20 cellular contexts compared by ENCODE assay signal in the genomic region with DNA sequence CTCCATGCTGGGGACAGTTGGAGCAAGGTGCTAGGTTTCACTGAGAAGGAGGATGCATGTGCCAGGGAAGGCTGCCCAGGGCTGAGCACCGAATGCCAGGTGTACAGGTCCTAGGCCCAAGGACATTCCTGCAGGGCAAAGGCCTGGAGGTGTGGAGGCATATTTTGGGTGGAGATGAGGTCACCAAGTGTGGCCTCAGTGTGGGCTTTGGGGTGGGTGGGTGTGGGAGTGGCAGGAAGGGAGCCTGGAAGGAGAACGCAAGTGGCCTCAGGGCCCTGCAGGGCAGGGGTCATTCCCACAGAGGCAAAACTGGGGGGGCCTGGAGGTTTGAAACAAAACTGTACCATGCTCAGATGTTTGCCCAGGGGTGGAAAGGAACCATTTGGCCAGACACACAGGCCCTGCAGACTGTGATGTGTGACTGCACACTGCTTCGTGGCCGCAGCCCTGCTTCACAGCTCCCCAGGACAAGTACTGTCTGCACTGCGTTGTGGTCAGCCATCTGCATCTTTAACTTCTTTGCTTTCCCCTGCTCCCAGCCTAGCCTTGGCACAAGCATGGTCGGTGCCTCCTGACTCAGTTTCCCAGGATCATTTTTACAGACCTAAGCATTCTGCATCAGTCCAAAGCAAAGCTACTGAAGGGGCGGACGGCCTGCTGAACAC. TPM values are rescaled to one million over a fixed set of nuclear protein-coding genes. Genes with fewer than 3 reads are reported as not detected.
A peak's percentile ranks its signal among the peaks of the same experiment; 100 is the strongest.
DNase-seq lines count a peak whose midpoint lies in the region; ATAC-seq, FAIRE-seq and TF ChIP-seq lines count a peak whose summit lies in the region.
"Had no signal": no experiment of that assay in that cellular context is flagged by ENCODE, and none has a peak within 500 bp of the region (broad histone marks: within the 10 kb centered on the region; RNA-seq: fewer than 3 reads in every experiment).

No MANE protein-coding gene starts in this region.

- no peak overlapping the region for H2AFZ ChIP-seq in endothelial cell of umbilical vein (ENCODE audit: low read depth, low read length)
- H2AFZ ChIP-seq in neuronal stem cell (ENCODE audit: low read length), result no peak overlapping the region

- H4K8ac ChIP-seq in neuronal stem cell (ENCODE audit: low read depth, low read length), result no peak overlapping the region

- H2BK15ac ChIP-seq in neuronal stem cell (ENCODE audit: low read length), result no peak overlapping the region

- H2BK5ac ChIP-seq in neuronal stem cell (ENCODE audit: low read length), result no peak overlapping the region

- no peak for FAIRE-seq in endothelial cell of umbilical vein (lab: Jason Lieb, UNC)
- FAIRE-seq: GM12878, GM19239, H1, HTR-8/SVneo had no signal

- no TSS peak for BruUV-seq in endothelial cell of umbilical vein (replicated peaks; lab: Mats Ljungman, UMichigan)

- H3K4me1 Mint-ChIP-seq in activated CD4-positive, alpha-beta T cell treated with anti-CD3 and anti-CD28 coated beads, Interleukin-2, amount 10 ng/mL, durations not matched to agents 24 days and 14 days, result no peaks in the 10 kb centered on the region

- H3K27me3 ChIP-seq in endothelial cell of umbilical vein (ENCODE audit: control insufficient read depth in 2 of 2, insufficient read depth in 2 of 2, low read length in 2 of 2) (no peaks in the 10 kb centered on the region), neuronal stem cell (ENCODE audit: control insufficient read depth in 3 of 3, insufficient read depth in 3 of 3, low read depth in 1 of 3, low read length in 3 of 3) (peaks cover 2 to 34% (median 10%) of the 10 kb centered on the region in 3 experiments)
- H3K27me3 ChIP-seq: BLaER1 had no signal

- H3K14ac ChIP-seq in neuronal stem cell (ENCODE audit: low read length), result no peak overlapping the region

- no peaks in the 10 kb centered on the region for H4K20me1 ChIP-seq in endothelial cell of umbilical vein (replicated peaks; ENCODE audit: control insufficient read depth, extremely low read depth, insufficient read depth, low read length)
- H4K20me1 ChIP-seq: BLaER1 had no signal

- intact Hi-C loops in activated CD4-positive, alpha-beta T cell treated with anti-CD3 and anti-CD28 coated beads, Interleukin-2, amount 10 ng/mL, durations not matched to agents 24 days and 14 days (cut with micrococcal nuclease), result no loop called here
- intact Hi-C loops in endothelial cell of umbilical vein (cut with micrococcal nuclease), result no loop called here

- no peaks in the 10 kb centered on the region for H3K36me3 Mint-ChIP-seq in activated CD4-positive, alpha-beta T cell treated with anti-CD3 and anti-CD28 coated beads, Interleukin-2, amount 10 ng/mL, durations not matched to agents 24 days and 14 days (ENCODE audit: low read depth)
- H3K36me3 Mint-ChIP-seq: CD14-positive monocyte; CD4-positive, alpha-beta memory T cell; IgD-negative memory B cell had no signal

- no peak overlapping the region for H2AK5ac ChIP-seq in neuronal stem cell (ENCODE audit: low read depth, low read length)

- no peak for TF ChIP-seq CTCF in endothelial cell of umbilical vein (IDR thresholded peaks at IDR 0.05; ENCODE audit: extremely low read depth in 1 of 2, insufficient read depth in 1 of 2, low read depth in 1 of 2, low read length in 2 of 2)
- TF ChIP-seq CTCF in RWPE1 (conservative IDR thresholded peaks at IDR 0.05; ENCODE audit: low read depth), result no peak

- CTCF ChIA-PET in endothelial cell of umbilical vein (lab: Charles Lee), result interaction anchor here (1.4 to 1.5 kb wide), 2 partner anchors 26 to 180 kb away, joined by 3 to 4 read pairs; no protein-coding TSS in a partner anchor
- CTCF ChIA-PET in RWPE1 (lab: Yijun Ruan, JAX), result interaction anchor here (0.6 kb wide), 1 partner anchor 259 kb away, joined by 3 read pairs; no protein-coding TSS in a partner anchor

- no peaks in the 10 kb centered on the region for H3K36me3 ChIP-seq in endothelial cell of umbilical vein (ENCODE audit: control insufficient read depth in 2 of 2, extremely low read depth in 1 of 2, insufficient read depth in 2 of 2, low read length in 2 of 2)
- no peaks in the 10 kb centered on the region for H3K36me3 ChIP-seq in neuronal stem cell (replicated peaks in 1 of 2; ENCODE audit: control insufficient read depth in 2 of 2, insufficient read depth in 2 of 2, low read length in 2 of 2)
- H3K36me3 ChIP-seq: BLaER1 had no signal

- no peak overlapping the region for H3K18ac ChIP-seq in neuronal stem cell (ENCODE audit: low read length)

- H3K27me3 Mint-ChIP-seq in activated CD4-positive, alpha-beta T cell treated with anti-CD3 and anti-CD28 coated beads, Interleukin-2, amount 10 ng/mL, durations not matched to agents 24 days and 14 days, result peaks cover 18% of the 10 kb centered on the region

- H3K9me3 Mint-ChIP-seq in activated CD4-positive, alpha-beta T cell treated with anti-CD3 and anti-CD28 coated beads, Interleukin-2, amount 10 ng/mL, durations not matched to agents 24 days and 14 days, result no peaks in the 10 kb centered on the region
- H3K9me3 Mint-ChIP-seq: H9 had no signal

- H3K27ac ChIP-seq in endothelial cell of umbilical vein (ENCODE audit: insufficient read depth, low read depth, low read length), result peak overlapping the region; percentile 82
- H3K27ac ChIP-seq in neuronal stem cell (replicated peaks; ENCODE audit: low read length), result no peak overlapping the region
- no peak overlapping the region for H3K27ac ChIP-seq in RWPE1
- H3K27ac ChIP-seq: BLaER1 had no signal

- H2BK120ac ChIP-seq in neuronal stem cell (ENCODE audit: low read depth, low read length), result peak overlapping the region; percentile 2

- TF ChIP-seq POLR2A in endothelial cell of umbilical vein (IDR thresholded peaks at IDR 0.05; ENCODE audit: low read depth, low read length), result no peak

- no peak overlapping the region for H3K4ac ChIP-seq in neuronal stem cell (ENCODE audit: low read length)

- no CpG with 5 or more reads among the region's 8 CpGs for WGBS in neuronal stem cell (ENCODE audit: extremely low coverage in 2 of 2, insufficient read length in 2 of 2, insufficient replicate concordance in 1 of 2), 2 donors

- H2BK12ac ChIP-seq in neuronal stem cell (ENCODE audit: low read length), result no peak overlapping the region

- H3K9me3 ChIP-seq in endothelial cell of umbilical vein (replicated peaks; ENCODE audit: control insufficient read depth, insufficient read depth, low read length) (no peaks in the 10 kb centered on the region), neuronal stem cell (replicated peaks in 1 of 2; ENCODE audit: control insufficient read depth in 2 of 2, insufficient read depth in 1 of 2, low read depth in 1 of 2, low read length in 2 of 2) (peaks cover 0 to 2% of the 10 kb centered on the region in 2 donors)

- H3K27ac Mint-ChIP-seq in activated CD4-positive, alpha-beta T cell treated with anti-CD3 and anti-CD28 coated beads, Interleukin-2, amount 10 ng/mL, durations not matched to agents 24 days and 14 days, result no peak overlapping the region
- H3K27ac Mint-ChIP-seq: CD4-positive, alpha-beta memory T cell; H9; IgD-negative memory B cell had no signal

- no peaks in the 10 kb centered on the region for H3K9me1 ChIP-seq in endothelial cell of umbilical vein (replicated peaks; ENCODE audit: control insufficient read depth, extremely low read depth, insufficient read depth, low read length)

- H3K4me2 ChIP-seq in endothelial cell of umbilical vein (ENCODE audit: insufficient read depth, low read length) (no peak overlapping the region), neuronal stem cell (ENCODE audit: insufficient read depth, low read length, poor library complexity, severe bottlenecking) (no peak overlapping the region)
- H3K4me2 ChIP-seq: BLaER1 had no signal

- no peaks in the 10 kb centered on the region for H3K79me1 ChIP-seq in neuronal stem cell (ENCODE audit: low read depth, low read length)

- POLR2A ChIA-PET in endothelial cell of umbilical vein (lab: Charles Lee), result no interaction called here
- POLR2A ChIA-PET in RWPE1 (lab: Yijun Ruan, JAX; ENCODE audit: low non-redundant PET), result no interaction called here

- no peak for ATAC-seq in HG02981 (IDR thresholded peaks at IDR 0.05; ENCODE audit: unreplicated experiment)
- ATAC-seq: GM12878 had no signal

- dilution Hi-C loops in endothelial cell of umbilical vein (cut with MboI; ENCODE audit: extremely low pct_ligation_motif_present, low sequenced_read_pairs), result no loop called here

- no peak overlapping the region for H3K23ac ChIP-seq in neuronal stem cell (ENCODE audit: low read depth, low read length, poor library complexity)

- H3K4me1 ChIP-seq in endothelial cell of umbilical vein (ENCODE audit: control insufficient read depth, extremely low read depth, insufficient read depth, low read length) (peaks cover 41% of the 10 kb centered on the region), neuronal stem cell (ENCODE audit: control insufficient read depth in 2 of 2, insufficient read depth in 1 of 2, low read depth in 1 of 2, low read length in 2 of 2) (no peaks in the 10 kb centered on the region)
- H3K4me1 ChIP-seq: BLaER1 had no signal

- H3K4me3 Mint-ChIP-seq in activated CD4-positive, alpha-beta T cell treated with anti-CD3 and anti-CD28 coated beads, Interleukin-2, amount 10 ng/mL, durations not matched to agents 24 days and 14 days, result no peak overlapping the region
- H3K4me3 Mint-ChIP-seq: CD14-positive monocyte; CD4-positive, alpha-beta memory T cell; H9; IgD-negative memory B cell had no signal

- peak; percentile 37 for DNase-seq in activated CD4-positive, alpha-beta T cell treated with anti-CD3 and anti-CD28 coated beads, Interleukin-2, amount 10 ng/mL, durations not matched to agents 24 days and 14 days
- no peak for DNase-seq in activated CD4-positive, alpha-beta T cell treated with anti-CD3 and anti-CD28 coated beads for 48 hours
- DNase-seq in endothelial cell of umbilical vein (ENCODE audit: low read depth, low spot score), result no peak
- no peak for DNase-seq in neuronal stem cell (ENCODE audit: low spot score)
- no peak for DNase-seq in NCI-H1417 (lab: John Stamatoyannopoulos, UW)
- DNase-seq in RWPE1 (ENCODE audit: low spot score), result no peak
- DNase-seq: 8988T; CD4-positive, alpha-beta memory T cell; DMS79 treated with DMSO at 0.1 percent for 48 hours; H9 had no signal

- no peak overlapping the region for H3K9ac ChIP-seq in endothelial cell of umbilical vein (replicated peaks; ENCODE audit: extremely low read depth, insufficient read depth, low read length)
- no peak overlapping the region for H3K9ac ChIP-seq in neuronal stem cell (ENCODE audit: low read depth, low read length, poor library complexity)
- H3K9ac ChIP-seq: BLaER1 had no signal

- peaks cover 27% of the 10 kb centered on the region for H3K79me2 ChIP-seq in endothelial cell of umbilical vein (ENCODE audit: control insufficient read depth, insufficient read depth, low read length)

- no peak overlapping the region for H3K4me3 ChIP-seq in endothelial cell of umbilical vein (replicated peaks in 1 of 3; ENCODE audit: insufficient read depth in 1 of 3, low read depth in 1 of 3, low read length in 3 of 3)
- H3K4me3 ChIP-seq in neuronal stem cell (ENCODE audit: low read length in 2 of 2), result no peak overlapping the region
- H3K4me3 ChIP-seq: BLaER1, GM12878 had no signal

- no peak overlapping the region for H4K91ac ChIP-seq in neuronal stem cell (ENCODE audit: low read depth, low read length, poor library complexity)

RNA-seq across cellular contexts. Expression of gene PLPP4, which starts 5.1 kb away (rescaled TPM):
- not detected in 2 replicates for total RNA-seq in activated CD4-positive, alpha-beta T cell treated with anti-CD3 and anti-CD28 coated beads, Interleukin-2, amount 10 ng/mL, durations not matched to agents 24 days and 14 days
- 15.5 and 17.1 TPM in 2 replicates for total RNA-seq in endothelial cell of umbilical vein
- 33.0 and 36.4 TPM in 2 replicates for polyA plus RNA-seq in endothelial cell of umbilical vein
- polyA plus RNA-seq in endothelial cell of umbilical vein (2011; cell fraction: cytosol; rRNA removed), result 30.4 and 32.4 TPM in 2 replicates
- polyA plus RNA-seq in endothelial cell of umbilical vein (2011; cell fraction: nucleus; rRNA removed), result 34.5 and 41.4 TPM in 2 replicates
- polyA plus RNA-seq in endothelial cell of umbilical vein (2012), result 37.3 and 39.5 TPM in 2 replicates
- polyA minus RNA-seq in endothelial cell of umbilical vein, result 22.8 and 24.2 TPM in 2 replicates
- not detected for polyA minus RNA-seq in endothelial cell of umbilical vein (2011; cell fraction: cytosol; rRNA and poly(A)+ RNA removed)
- 19.6 and 22.1 TPM in 2 replicates for polyA minus RNA-seq in endothelial cell of umbilical vein (2011; cell fraction: nucleus; rRNA and poly(A)+ RNA removed)
- polyA plus RNA-seq in neuronal stem cell (2013, experiment 1 of 2), result 4.0 TPM
- 3.6 TPM for polyA plus RNA-seq in neuronal stem cell (2013, experiment 2 of 2)
- total RNA-seq: A673; CD4-positive, alpha-beta memory T cell; H1; H9 had no signal
- polyA plus RNA-seq: AG04450; CD14-positive monocyte; CD4-positive, alpha-beta memory T cell; IgD-negative memory B cell had no signal

Comparison
In these comparisons a context has a peak if more than half of its experiments do, and no peak if none do; other contexts are left out.
1. RNA of gene PLPP4, which starts 5.1 kb away (total RNA-seq): 15.5 to 17.1 TPM in endothelial cell of umbilical vein; not detected in activated CD4-positive, alpha-beta T cell treated with anti-CD3 and anti-CD28 coated beads, Interleukin-2, amount 10 ng/mL, durations not matched to agents 24 days and 14 days; every median in the first group is over 10 times any median in the second.